ENCODE assay signal across 8 cellular contexts in the genomic region with DNA sequence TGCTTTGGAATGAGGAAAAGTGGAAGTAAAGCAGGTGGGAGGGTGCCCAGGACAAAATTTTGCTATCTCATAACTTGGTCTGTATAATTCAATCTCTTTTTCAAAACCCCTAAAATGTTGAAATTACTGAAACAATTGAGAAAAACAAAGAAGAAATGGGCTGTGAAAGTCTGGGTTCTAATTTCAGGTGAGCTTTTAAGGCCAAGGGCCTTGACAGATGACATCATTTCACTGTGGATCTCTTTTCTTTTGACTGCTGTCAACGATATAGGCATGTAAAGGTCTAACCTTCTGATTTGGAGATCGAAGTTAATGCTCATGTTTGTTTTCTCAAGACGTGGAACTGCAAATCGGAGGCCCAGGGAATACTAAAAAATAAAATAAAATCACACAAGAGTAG.
"Had no signal": no experiment of that assay in that cellular context is flagged by ENCODE, and none has a peak within 500 bp of the region (broad histone marks: within the 10 kb centered on the region; RNA-seq: fewer than 3 reads in every experiment).

No MANE protein-coding gene starts in this region.

- H3K36me3 ChIP-seq: HAP-1 had no signal

- DNase-seq: GM23248, GOT3, H7, KG1 had no signal

- H2AFZ ChIP-seq: GM23248 had no signal

- H3K4me3 ChIP-seq: GM23248, HAP-1, K562 had no signal

- H3K9ac ChIP-seq: GM23248 had no signal

- ATAC-seq: HCT116, K562 had no signal

- H3K27ac ChIP-seq: GM23248 had no signal

- H3K4me1 ChIP-seq: HAP-1 had no signal

- FAIRE-seq: HTR-8/SVneo, K562 had no signal

- H3K9me3 ChIP-seq: HAP-1 had no signal
